In genomic region chr21:33481314-33481943, GRCh38 we compare ENCODE assay signal across 2 cellular contexts.
TF ChIP-seq lines count a peak whose summit lies in the region.

No MANE protein-coding gene starts in this region.

TF ChIP-seq in WTC11, 78 proteins besides CTCF, POLR2A, EP300 and RAD21 (continued from another document and continues in another):
- TF ChIP-seq ZBTB43 (CRISPR knock-in tag; IDR thresholded peaks at IDR 0.05) (no peak), ZNF396 (CRISPR knock-in tag; IDR thresholded peaks at IDR 0.05; ENCODE audit: borderline replicate concordance) (no peak), ZNF138 (CRISPR knock-in tag; conservative IDR thresholded peaks at IDR 0.05) (no peak), ARID4B (CRISPR knock-in tag; IDR thresholded peaks at IDR 0.05; ENCODE audit: borderline replicate concordance) (no peak), ZNF219 (CRISPR knock-in tag; IDR thresholded peaks at IDR 0.05; ENCODE audit: borderline replicate concordance) (no peak), NFE2L1 (CRISPR knock-in tag; IDR thresholded peaks at IDR 0.05) (no peak), MAX (CRISPR knock-in tag; IDR thresholded peaks at IDR 0.05) (no peak), ZNF423 (CRISPR knock-in tag; IDR thresholded peaks at IDR 0.05) (no peak), OVOL2 (CRISPR knock-in tag; IDR thresholded peaks at IDR 0.05; ENCODE audit: borderline replicate concordance) (no peak), FOXJ3 (CRISPR knock-in tag; IDR thresholded peaks at IDR 0.05; ENCODE audit: borderline replicate concordance) (no peak), ZNF416 (CRISPR knock-in tag; IDR thresholded peaks at IDR 0.05) (no peak), FOXK1 (CRISPR knock-in tag; IDR thresholded peaks at IDR 0.05) (no peak)
- TF ChIP-seq, protein P1, sequence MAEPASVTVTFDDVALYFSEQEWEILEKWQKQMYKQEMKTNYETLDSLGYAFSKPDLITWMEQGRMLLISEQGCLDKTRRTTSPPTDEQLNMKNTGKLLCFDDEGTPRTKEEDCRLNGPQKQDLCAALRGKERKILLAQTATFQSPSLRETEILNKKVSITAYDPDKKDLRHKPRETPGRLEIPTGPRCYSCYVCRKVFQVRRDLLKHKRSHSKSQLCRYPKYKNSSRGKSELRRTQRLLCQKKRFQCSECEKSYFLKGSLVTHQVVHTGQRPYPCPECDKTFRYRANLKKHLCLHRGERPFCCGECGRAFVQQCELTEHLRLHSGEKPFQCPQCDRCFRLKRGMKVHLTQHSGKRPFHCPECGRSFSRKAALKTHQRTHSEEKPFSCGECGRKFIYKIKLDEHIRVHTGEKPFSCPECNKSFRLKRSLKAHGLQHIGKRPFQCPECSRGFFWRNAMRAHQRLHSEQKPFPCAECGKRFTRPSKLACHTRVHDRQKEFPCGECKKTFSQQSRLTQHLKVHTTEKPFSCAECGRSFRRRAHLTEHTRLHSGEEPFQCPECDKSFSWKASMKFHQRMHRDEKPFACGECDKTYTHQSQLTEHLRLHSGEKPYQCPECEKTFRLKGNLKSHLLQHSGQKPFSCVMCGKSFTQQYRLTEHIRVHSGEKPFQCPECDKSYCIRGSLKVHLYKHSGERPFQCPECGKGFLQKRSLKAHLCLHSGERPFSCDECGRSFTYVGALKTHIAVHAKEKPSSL (CRISPR knock-in tag; conservative IDR thresholded peaks at IDR 0.05) = no peak
- TF ChIP-seq, protein P2, sequence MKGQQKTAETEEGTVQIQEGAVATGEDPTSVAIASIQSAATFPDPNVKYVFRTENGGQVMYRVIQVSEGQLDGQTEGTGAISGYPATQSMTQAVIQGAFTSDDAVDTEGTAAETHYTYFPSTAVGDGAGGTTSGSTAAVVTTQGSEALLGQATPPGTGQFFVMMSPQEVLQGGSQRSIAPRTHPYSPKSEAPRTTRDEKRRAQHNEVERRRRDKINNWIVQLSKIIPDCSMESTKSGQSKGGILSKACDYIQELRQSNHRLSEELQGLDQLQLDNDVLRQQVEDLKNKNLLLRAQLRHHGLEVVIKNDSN (CRISPR knock-in tag; IDR thresholded peaks at IDR 0.05) = no peak
- TF ChIP-seq, protein P3, sequence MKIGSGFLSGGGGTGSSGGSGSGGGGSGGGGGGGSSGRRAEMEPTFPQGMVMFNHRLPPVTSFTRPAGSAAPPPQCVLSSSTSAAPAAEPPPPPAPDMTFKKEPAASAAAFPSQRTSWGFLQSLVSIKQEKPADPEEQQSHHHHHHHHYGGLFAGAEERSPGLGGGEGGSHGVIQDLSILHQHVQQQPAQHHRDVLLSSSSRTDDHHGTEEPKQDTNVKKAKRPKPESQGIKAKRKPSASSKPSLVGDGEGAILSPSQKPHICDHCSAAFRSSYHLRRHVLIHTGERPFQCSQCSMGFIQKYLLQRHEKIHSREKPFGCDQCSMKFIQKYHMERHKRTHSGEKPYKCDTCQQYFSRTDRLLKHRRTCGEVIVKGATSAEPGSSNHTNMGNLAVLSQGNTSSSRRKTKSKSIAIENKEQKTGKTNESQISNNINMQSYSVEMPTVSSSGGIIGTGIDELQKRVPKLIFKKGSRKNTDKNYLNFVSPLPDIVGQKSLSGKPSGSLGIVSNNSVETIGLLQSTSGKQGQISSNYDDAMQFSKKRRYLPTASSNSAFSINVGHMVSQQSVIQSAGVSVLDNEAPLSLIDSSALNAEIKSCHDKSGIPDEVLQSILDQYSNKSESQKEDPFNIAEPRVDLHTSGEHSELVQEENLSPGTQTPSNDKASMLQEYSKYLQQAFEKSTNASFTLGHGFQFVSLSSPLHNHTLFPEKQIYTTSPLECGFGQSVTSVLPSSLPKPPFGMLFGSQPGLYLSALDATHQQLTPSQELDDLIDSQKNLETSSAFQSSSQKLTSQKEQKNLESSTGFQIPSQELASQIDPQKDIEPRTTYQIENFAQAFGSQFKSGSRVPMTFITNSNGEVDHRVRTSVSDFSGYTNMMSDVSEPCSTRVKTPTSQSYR (CRISPR knock-in tag; IDR thresholded peaks at IDR 0.05) = no peak

TF ChIP-seq in SK-N-SH, 30 proteins besides CTCF, POLR2A, EP300 and RAD21 (continued from another document):
- no peak for TF ChIP-seq GATA2 (CRISPR knock-in tag; IDR thresholded peaks at IDR 0.05)
- no peak for TF ChIP-seq GABPA (IDR thresholded peaks at IDR 0.05; ENCODE audit: low read depth)
- TF ChIP-seq EZH2phosphoT487 (IDR thresholded peaks at IDR 0.05; ENCODE audit: borderline replicate concordance, low read depth) = no peak
- TF ChIP-seq, protein P2 (IDR thresholded peaks at IDR 0.05; ENCODE audit: borderline replicate concordance, low read depth) = no peak
- TF ChIP-seq FOSL2 (IDR thresholded peaks at IDR 0.05; ENCODE audit: borderline replicate concordance, low read depth) = no peak
- TF ChIP-seq MEF2A (IDR thresholded peaks at IDR 0.05; ENCODE audit: borderline replicate concordance, low read depth) = no peak
